Comparison of ENCODE assay signal across 19 cellular contexts in the genomic region with DNA sequence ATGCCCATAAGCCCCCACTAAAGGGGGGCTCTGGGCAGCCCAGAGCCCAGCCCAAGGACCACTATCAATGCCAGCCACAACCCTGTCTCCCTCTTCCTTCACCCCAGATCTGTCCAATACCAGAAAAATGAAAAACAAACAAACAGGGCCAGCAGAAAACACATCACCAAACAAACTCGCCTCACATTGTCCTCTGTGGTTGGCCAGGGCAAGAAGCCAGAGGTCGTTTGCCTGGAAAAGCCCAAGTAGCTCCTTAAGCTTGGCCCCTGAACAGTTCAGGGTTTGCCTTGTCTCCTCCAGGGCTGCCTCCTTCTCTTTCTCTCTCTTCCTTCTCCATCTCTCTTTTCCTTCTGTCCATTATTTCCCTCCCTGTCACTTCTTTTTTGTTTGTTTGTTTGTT. TPM values are rescaled to one million over a fixed set of nuclear protein-coding genes. Genes with fewer than 3 reads are reported as not detected.
DNase-seq lines count a peak whose midpoint lies in the region; ATAC-seq, FAIRE-seq and TF ChIP-seq lines count a peak whose summit lies in the region.
"Had no signal": no experiment of that assay in that cellular context is flagged by ENCODE, and none has a peak within 500 bp of the region (broad histone marks: within the 10 kb centered on the region; RNA-seq: fewer than 3 reads in every experiment).

No MANE protein-coding gene starts in this region.

- in situ Hi-C loops in HAP-1 (cut with MboI; ENCODE audit: low sequenced_read_pairs): loop anchor here (10.0 kb wide), 1 partner anchor 219 kb away; no protein-coding TSS in a partner anchor

- CTCF ChIA-PET in GM10248 (lab: Yijun Ruan, JAX): interaction anchor here (0.6 to 8.9 kb wide), 17 partner anchors 10 to 743 kb away, joined by 3 to 91 read pairs (median 5); no protein-coding TSS in a partner anchor

- DNase-seq in left ventricle myocardium superior (peak; percentile 52), left ventricle myocardium inferior (no peak), RPMI7951 (ENCODE audit: low read depth) (peak; percentile 21), medulla oblongata (ENCODE audit: extremely low spot score) (peak; percentile 43), psoas muscle (no peak), D721Med (ENCODE audit: insufficient read length, low spot score) (no peak), GM10248 (ENCODE audit: extremely low spot score) (no peak), HAP-1 (ENCODE audit: low spot score in 2 of 2) (no peak)
- DNase-seq: DMS 273 treated with DMSO at 0.1 percent for 48 hours, GF-D8, NCI-H1048, NCI-H2107, NCI-H345, NCI-H526 treated with DMSO at 0.1 percent for 48 hours, SK-N-SH, T-cell had no signal

- TF ChIP-seq CTCF in left ventricle myocardium inferior (IDR thresholded peaks at IDR 0.05; ENCODE audit: borderline replicate concordance): no peak
- TF ChIP-seq CTCF in psoas muscle (IDR thresholded peaks at IDR 0.05): no peak
- no peak for TF ChIP-seq CTCF in D721Med (IDR thresholded peaks at IDR 0.05; ENCODE audit: insufficient read depth, missing control alignments)
- no peak for TF ChIP-seq CTCF in GM10248 (IDR thresholded peaks at IDR 0.05; ENCODE audit: control extremely low read depth, extremely low read depth, low read depth, missing control alignments)

- H3K9me3 ChIP-seq in left ventricle myocardium inferior (replicated peaks) (no peaks in the 10 kb centered on the region), psoas muscle (no peaks in the 10 kb centered on the region), HAP-1 (no peaks in the 10 kb centered on the region)
- H3K9me3 ChIP-seq: SK-N-SH had no signal

- H3K4me3 ChIP-seq in left ventricle myocardium inferior (no peak overlapping the region), psoas muscle (no peak overlapping the region), HAP-1 (no peak overlapping the region)

- H3K36me3 ChIP-seq in left ventricle myocardium inferior: no peaks in the 10 kb centered on the region
- H3K36me3 ChIP-seq in psoas muscle (ENCODE audit: insufficient read depth in 1 of 2, low read depth in 1 of 2): no peaks in the 10 kb centered on the region
- no peaks in the 10 kb centered on the region for H3K36me3 ChIP-seq in HAP-1 (replicated peaks)

- POLR2A ChIA-PET in GM10248 (lab: Yijun Ruan, JAX): no interaction called here

- H3K27ac ChIP-seq in left ventricle myocardium inferior (replicated peaks): no peak overlapping the region
- no peak overlapping the region for H3K27ac ChIP-seq in psoas muscle

- FAIRE-seq in D721Med (lab: Jason Lieb, UNC): no peak
- FAIRE-seq: A204.1, GM12892, H54 had no signal

- WGBS in psoas muscle, 3 donors: 30 to 35% (median 34%) methylated on average over 2 of the region's 2 CpGs

- intact Hi-C loops in left ventricle myocardium superior (cut with micrococcal nuclease) (no loop called here), left ventricle myocardium inferior (cut with micrococcal nuclease) (loop anchor here (10.0 kb wide), 1 partner anchor 59 kb away; a partner anchor contains a TSS), psoas muscle (cut with DNase I) (loop anchor here in 1 of 2 donors (5.0 kb wide), 1 partner anchor 216 kb away; no protein-coding TSS in a partner anchor)

- peaks cover 24% of the 10 kb centered on the region for H3K4me1 ChIP-seq in left ventricle myocardium inferior
- no peaks in the 10 kb centered on the region for H3K4me1 ChIP-seq in psoas muscle
- peaks cover 11% of the 10 kb centered on the region for H3K4me1 ChIP-seq in HAP-1

- ATAC-seq in left ventricle myocardium superior: peak; percentile 34
- no peak for ATAC-seq in psoas muscle
- ATAC-seq: T-cell had no signal

- H3K27me3 ChIP-seq in left ventricle myocardium inferior (ENCODE audit: low read depth): peaks cover 17% of the 10 kb centered on the region
- H3K27me3 ChIP-seq in psoas muscle (ENCODE audit: insufficient read depth in 3 of 3, low read length in 2 of 3): peaks cover 0 to 19% (median 6%) of the 10 kb centered on the region in 3 donors
- H3K27me3 ChIP-seq in HAP-1 (ENCODE audit: low read depth): peaks cover 12% of the 10 kb centered on the region; the same call in 1 of the 2 replicates

RNA-seq across cellular contexts. Expression of a gene that starts 10.1 kb away (rescaled TPM):
- 3.5 TPM for total RNA-seq in left ventricle myocardium superior
- 8.8 TPM for total RNA-seq in left ventricle myocardium inferior
- 0.10 and 0.24 TPM in 2 replicates for total RNA-seq in RPMI7951 (2014; rRNA removed; shearing (Covaris generic))
- under 1 TPM in 2 of 4 donors, not detected in 2; 0.10 to 0.21 TPM for total RNA-seq in psoas muscle
- polyA plus RNA-seq in psoas muscle: under 1 TPM; 0.01 to 0.04 (median 0.01) TPM

RNA-seq across cellular contexts. Expression of a gene that starts 55.9 kb away (rescaled TPM):
- total RNA-seq in left ventricle myocardium superior (44.1 TPM), left ventricle myocardium inferior (38.7 TPM), psoas muscle (10 to 100 TPM; 17.9 to 25.0 (median 22.5) TPM)
- total RNA-seq in RPMI7951 (2014; rRNA removed; shearing (Covaris generic)): 12.4 and 12.7 TPM in 2 replicates
- polyA plus RNA-seq in psoas muscle: 10 to 100 TPM; 22.3 to 37.3 (median 24.6) TPM

Comparison
In these comparisons a context has a peak if more than half of its experiments do, and no peak if none do; other contexts are left out.
1. DNase-seq: peak in left ventricle myocardium superior (single experiment), RPMI7951 (single experiment) and medulla oblongata (single experiment); none in left ventricle myocardium inferior (single experiment), psoas muscle (0 of 2), D721Med (single experiment), GM10248 (single experiment) and HAP-1 (0 of 2).